In genomic region chr2:212052412-212053159, GRCh38 we compare ENCODE assay signal across 11 cellular contexts.
DNase-seq lines count a peak whose midpoint lies in the region; ATAC-seq and TF ChIP-seq lines count a peak whose summit lies in the region.
"Had no signal": no experiment of that assay in that cellular context is flagged by ENCODE, and none has a peak within 500 bp of the region (broad histone marks: within the 10 kb centered on the region; RNA-seq: fewer than 3 reads in every experiment).

No MANE protein-coding gene starts in this region.

- H3K4me1 ChIP-seq in gastroesophageal sphincter (no peaks in the 10 kb centered on the region), prostate gland (replicated peaks) (no peaks in the 10 kb centered on the region)
- H3K4me1 ChIP-seq: heart right ventricle had no signal

- intact Hi-C loops in prostate gland (cut with DNase I), result no loop called here

- TF ChIP-seq CTCF in astrocyte of the spinal cord (IDR thresholded peaks at IDR 0.05; ENCODE audit: low read depth, low read length) (no peak), gastroesophageal sphincter (IDR thresholded peaks at IDR 0.05) (no peak), prostate gland (IDR thresholded peaks at IDR 0.05) (no peak)

- H3K36me3 ChIP-seq in gastroesophageal sphincter, result no peaks in the 10 kb centered on the region
- H3K36me3 ChIP-seq in prostate gland, result no peaks in the 10 kb centered on the region
- H3K36me3 ChIP-seq: heart right ventricle had no signal

- H3K27ac ChIP-seq in gastroesophageal sphincter, result no peak overlapping the region
- no peak overlapping the region for H3K27ac ChIP-seq in prostate gland
- H3K27ac ChIP-seq: heart right ventricle had no signal

- H3K4me1 Mint-ChIP-seq in stimulated activated naive CD8-positive, alpha-beta T cell treated with anti-CD3 and anti-CD28 coated beads, Interleukin-15, amount 100 ng/mL, for 72 hours, result peaks cover 9% of the 10 kb centered on the region
- H3K4me1 Mint-ChIP-seq: T-cell had no signal

- TF ChIP-seq POLR2A in gastroesophageal sphincter (IDR thresholded peaks at IDR 0.05) (no peak), prostate gland (IDR thresholded peaks at IDR 0.05) (no peak)

- H3K9me3 ChIP-seq in gastroesophageal sphincter, result peaks cover 0 to 43% (median 0%) of the 10 kb centered on the region in 3 donors
- H3K9me3 ChIP-seq in prostate gland, result no peaks in the 10 kb centered on the region

- no peak for TF ChIP-seq EP300 in gastroesophageal sphincter (IDR thresholded peaks at IDR 0.05)

- no peak for DNase-seq in stimulated activated naive CD8-positive, alpha-beta T cell treated with anti-CD3 and anti-CD28 coated beads, Interleukin-15, amount 100 ng/mL, for 72 hours
- DNase-seq in stimulated activated naive CD8-positive, alpha-beta T cell treated with anti-CD3 and anti-CD28 coated beads, Interleukin-15, Interleukin-2, amounts not matched to agents 100 U/mL and 50 U/mL, for 24 hours, result no peak
- peak; percentile 78 for DNase-seq in astrocyte of the spinal cord (ENCODE audit: low read depth, low spot score)
- DNase-seq in LoVo (ENCODE audit: low spot score), result no peak
- DNase-seq in prostate gland (ENCODE audit: low spot score), result no peak
- no peak for DNase-seq in putamen (ENCODE audit: low spot score)
- DNase-seq: heart right ventricle, NCI-H1417 treated with DMSO at 0.1 percent for 48 hours, T-cell had no signal

- peaks cover 38 to 52% of the 10 kb centered on the region in 2 donors for H3K9me3 Mint-ChIP-seq in stimulated activated naive CD8-positive, alpha-beta T cell treated with anti-CD3 and anti-CD28 coated beads, Interleukin-15, amount 100 ng/mL, for 72 hours

- in situ Hi-C loops in astrocyte of the spinal cord (cut with HindIII; ENCODE audit: low sequenced_read_pairs), result no loop called here

- ATAC-seq in stimulated activated naive CD8-positive, alpha-beta T cell treated with anti-CD3 and anti-CD28 coated beads, Interleukin-15, amount 100 ng/mL, for 72 hours, result peak; percentile 74
- ATAC-seq in stimulated activated naive CD8-positive, alpha-beta T cell treated with anti-CD3 and anti-CD28 coated beads, Interleukin-15, Interleukin-2, amounts not matched to agents 100 U/mL and 50 U/mL, for 24 hours, result no peak
- peak; percentile 60 for ATAC-seq in HG03565 (IDR thresholded peaks at IDR 0.05; ENCODE audit: unreplicated experiment)
- ATAC-seq in gastroesophageal sphincter, result no peak
- ATAC-seq: heart right ventricle, T-cell had no signal

- no peak overlapping the region for H3K27ac Mint-ChIP-seq in stimulated activated naive CD8-positive, alpha-beta T cell treated with anti-CD3 and anti-CD28 coated beads, Interleukin-15, amount 100 ng/mL, for 72 hours
- H3K27ac Mint-ChIP-seq: T-cell had no signal

- no peak overlapping the region for H3K4me3 Mint-ChIP-seq in stimulated activated naive CD8-positive, alpha-beta T cell treated with anti-CD3 and anti-CD28 coated beads, Interleukin-15, amount 100 ng/mL, for 72 hours
- H3K4me3 Mint-ChIP-seq: T-cell had no signal

- H3K4me3 ChIP-seq in astrocyte of the spinal cord (ENCODE audit: low read depth, low read length), result no peak overlapping the region
- no peak overlapping the region for H3K4me3 ChIP-seq in gastroesophageal sphincter
- no peak overlapping the region for H3K4me3 ChIP-seq in prostate gland
- H3K4me3 ChIP-seq: heart right ventricle had no signal

- 60% methylated on average over 1 to 4 of the region's 4 CpGs for WGBS in gastroesophageal sphincter (ENCODE audit: low coverage in 1 of 2), 2 donors
- WGBS in prostate gland, result 80% methylated on average over 4 of the region's 4 CpGs

- no peaks in the 10 kb centered on the region for H3K27me3 Mint-ChIP-seq in stimulated activated naive CD8-positive, alpha-beta T cell treated with anti-CD3 and anti-CD28 coated beads, Interleukin-15, amount 100 ng/mL, for 72 hours

- H3K27me3 ChIP-seq in gastroesophageal sphincter, result no peaks in the 10 kb centered on the region
- H3K27me3 ChIP-seq in prostate gland (replicated peaks; ENCODE audit: insufficient read depth), result no peaks in the 10 kb centered on the region
- H3K27me3 ChIP-seq: heart right ventricle had no signal

Comparison
In these comparisons a context has a peak if more than half of its experiments do, and no peak if none do; other contexts are left out.
1. ATAC-seq: peak in stimulated activated naive CD8-positive, alpha-beta T cell treated with anti-CD3 and anti-CD28 coated beads, Interleukin-15, amount 100 ng/mL, for 72 hours (single experiment) and HG03565 (single experiment); none in stimulated activated naive CD8-positive, alpha-beta T cell treated with anti-CD3 and anti-CD28 coated beads, Interleukin-15, Interleukin-2, amounts not matched to agents 100 U/mL and 50 U/mL, for 24 hours (single experiment) and gastroesophageal sphincter (single experiment).